ENCODE assay signal across 1 cellular context in genomic region chr6:111482959-111483735, GRCh38.
TF ChIP-seq lines count a peak whose summit lies in the region.

Gene REV3L, minus strand, starts transcription at chr6:111483218. Its CDS starts 330 bp downstream, at chr6:111482888.

TF ChIP-seq in HepG2, 621 proteins besides CTCF, POLR2A, EP300 and RAD21 (continued from another document and continues in another):
- TF ChIP-seq ZHX1 (CRISPR knock-in tag; IDR thresholded peaks at IDR 0.05; ENCODE audit: low read depth) (peak; percentile 28; the same call in 1 of the 2 replicates), ZNF564 (CRISPR knock-in tag; IDR thresholded peaks at IDR 0.05) (no peak), BCL3 (CRISPR knock-in tag; IDR thresholded peaks at IDR 0.05) (peak; percentile 67; the same call in 1 of the 2 replicates), MEF2D (CRISPR knock-in tag; IDR thresholded peaks at IDR 0.05) (0 out of 2 replicates have a peak, but pooled peaks have one; percentile 51), ZNF563 (CRISPR knock-in tag; IDR thresholded peaks at IDR 0.05) (peak; percentile 56; the same call in 1 of the 2 replicates), IRF2 (CRISPR knock-in tag; IDR thresholded peaks at IDR 0.05) (peak; percentile 65), ZC3H4 (CRISPR knock-in tag; IDR thresholded peaks at IDR 0.05; ENCODE audit: borderline replicate concordance) (peak; percentile 74; the same call in 1 of the 2 replicates), ZNF883 (CRISPR knock-in tag; IDR thresholded peaks at IDR 0.05; ENCODE audit: not compliant biosample characterization) (peak; percentile 78), HDAC1 (CRISPR knock-in tag; IDR thresholded peaks at IDR 0.05) (peak; percentile 54), WIZ (CRISPR knock-in tag; IDR thresholded peaks at IDR 0.05) (0 out of 2 replicates have a peak, but pooled peaks have one; percentile 22), MIER3 (CRISPR knock-in tag; IDR thresholded peaks at IDR 0.05; ENCODE audit: borderline replicate concordance) (peak; percentile 57; the same call in 1 of the 2 replicates), KAT8 (CRISPR knock-in tag; IDR thresholded peaks at IDR 0.05) (peak; percentile 84), PRDM10 (CRISPR knock-in tag; IDR thresholded peaks at IDR 0.05; ENCODE audit: low read depth) (peak; percentile 98), TFDP1 (CRISPR knock-in tag; IDR thresholded peaks at IDR 0.05; ENCODE audit: borderline replicate concordance) (peak; percentile 84; the same call in 1 of the 2 replicates), ESRRA (CRISPR knock-in tag; IDR thresholded peaks at IDR 0.05; ENCODE audit: low read depth) (no peak; the same call in 1 of the 2 replicates), ZNF17 (CRISPR knock-in tag; IDR thresholded peaks at IDR 0.05) (no peak), ZNF790 (CRISPR knock-in tag; IDR thresholded peaks at IDR 0.05; ENCODE audit: borderline replicate concordance) (peak; percentile 62), PBX2 (CRISPR knock-in tag; IDR thresholded peaks at IDR 0.05) (no peak), AHDC1 (CRISPR knock-in tag; IDR thresholded peaks at IDR 0.05; ENCODE audit: borderline replicate concordance) (0 out of 2 replicates have a peak, but pooled peaks have one; percentile 35), POLR2AphosphoS2 (IDR thresholded peaks at IDR 0.05; ENCODE audit: low read depth, low read length) (peak; percentile 81; the same call in 1 of the 2 replicates), ZNF660 (CRISPR knock-in tag; IDR thresholded peaks at IDR 0.05; ENCODE audit: borderline replicate concordance, low read depth) (no peak), ZNF160 (CRISPR knock-in tag; IDR thresholded peaks at IDR 0.05) (no peak), TFE3 (CRISPR knock-in tag; IDR thresholded peaks at IDR 0.05) (0 out of 2 replicates have a peak, but pooled peaks have one; percentile 48), ZBTB34 (CRISPR knock-in tag; IDR thresholded peaks at IDR 0.05) (no peak), MYPOP (CRISPR knock-in tag; IDR thresholded peaks at IDR 0.05) (no peak; the same call in 1 of the 2 replicates), ZNF329 (CRISPR knock-in tag; IDR thresholded peaks at IDR 0.05; ENCODE audit: low read depth) (peak; percentile 54; the same call in 1 of the 2 replicates), ZNF367 (CRISPR knock-in tag; IDR thresholded peaks at IDR 0.05; ENCODE audit: borderline replicate concordance) (peak; percentile 86; the same call in 1 of the 2 replicates), ATM (IDR thresholded peaks at IDR 0.05; ENCODE audit: borderline replicate concordance) (no peak), BHLHE40 (IDR thresholded peaks at IDR 0.05; ENCODE audit: low read length) (peak; percentile 74; the same call in 1 of the 2 replicates), THYN1 (CRISPR knock-in tag; IDR thresholded peaks at IDR 0.05; ENCODE audit: borderline replicate concordance, low read depth) (no peak), PRPF4 (IDR thresholded peaks at IDR 0.05; ENCODE audit: low read depth, low read length, poor library complexity, severe bottlenecking) (peak; percentile 30), ZNF784 (CRISPR knock-in tag; IDR thresholded peaks at IDR 0.05; ENCODE audit: borderline replicate concordance) (peak; percentile 50), CREM (IDR thresholded peaks at IDR 0.05) (peak; percentile 63), CREM (CRISPR knock-in tag; IDR thresholded peaks at IDR 0.05) (no peak)
